8 cellular contexts compared by ENCODE assay signal in genomic region chr11:6619021-6619745, GRCh38. TPM values are rescaled to one million over a fixed set of nuclear protein-coding genes. Genes with fewer than 3 reads are reported as not detected.
DNase-seq lines count a peak whose midpoint lies in the region; ATAC-seq and TF ChIP-seq lines count a peak whose summit lies in the region.

Gene TPP1, minus strand, starts transcription at chr11:6619422. Its CDS starts 22 bp downstream, at chr11:6619400.

- H3K9me3 ChIP-seq in suprapubic skin, result no peaks in the 10 kb centered on the region

- H3K36me3 ChIP-seq in GM06990 (ENCODE audit: control insufficient read depth, insufficient read depth, low read length), result peaks cover 7% of the 10 kb centered on the region
- H3K36me3 ChIP-seq in suprapubic skin, result peaks cover 24% of the 10 kb centered on the region

- 1% methylated on average over 14 of the region's 16 CpGs for WGBS in suprapubic skin

- no peaks in the 10 kb centered on the region for H3K9me3 Mint-ChIP-seq in activated naive CD4-positive, alpha-beta T cell treated with anti-CD3 and anti-CD28 coated beads for 36 hours

- peaks cover 5% of the 10 kb centered on the region for H3K36me3 Mint-ChIP-seq in activated naive CD4-positive, alpha-beta T cell treated with anti-CD3 and anti-CD28 coated beads for 36 hours (ENCODE audit: low read depth)

- CTCF ChIA-PET in activated naive CD4-positive, alpha-beta T cell treated with anti-CD3 and anti-CD28 coated beads for 36 hours (lab: Charles Lee), result interaction anchor here (0.6 to 3.0 kb wide), 13 partner anchors 9 to 137 kb away, joined by 3 to 22 read pairs (median 4); partner anchors contain the start of genes ILK, MRPL17 and RRP8

- no peak within 1 kb of the TSS for H3K27ac Mint-ChIP-seq in activated naive CD4-positive, alpha-beta T cell treated with anti-CD3 and anti-CD28 coated beads for 36 hours

- intact Hi-C loops in activated naive CD4-positive, alpha-beta T cell treated with anti-CD3 and anti-CD28 coated beads for 36 hours (cut with micrococcal nuclease), result loop anchor here (1.0 to 2.0 kb wide), 7 partner anchors 8 to 229 kb away; partner anchors contain the start of genes ARFIP2, MRPL17, SMPD1 and TIMM10B

- TF ChIP-seq EP300 in suprapubic skin (IDR thresholded peaks at IDR 0.05), result no peak

- peak; percentile 97 for ATAC-seq in HG02571 (IDR thresholded peaks at IDR 0.05; ENCODE audit: unreplicated experiment)

- TF ChIP-seq CTCF in GM06990 (IDR thresholded peaks at IDR 0.05; ENCODE audit: insufficient read depth, low read length, poor library complexity, severe bottlenecking), result no peak
- no peak for TF ChIP-seq CTCF in NB4 (IDR thresholded peaks at IDR 0.05; ENCODE audit: low read depth, low read length)
- no peak for TF ChIP-seq CTCF in suprapubic skin (IDR thresholded peaks at IDR 0.05)

- peaks cover 28% of the 10 kb centered on the region for H3K4me1 ChIP-seq in suprapubic skin

- H3K4me3 ChIP-seq in GM06990 (replicated peaks; ENCODE audit: low read depth, low read length) (peak within 1 kb of the TSS; percentile 96), NB4 (ENCODE audit: low read depth, low read length) (peak within 1 kb of the TSS; percentile 99), suprapubic skin (peak within 1 kb of the TSS; percentile 83)

- H3K27me3 ChIP-seq in GM06990 (replicated peaks; ENCODE audit: control insufficient read depth, insufficient read depth, low read length) (no peaks in the 10 kb centered on the region), suprapubic skin (no peaks in the 10 kb centered on the region)

- H3K4me3 Mint-ChIP-seq in activated naive CD4-positive, alpha-beta T cell treated with anti-CD3 and anti-CD28 coated beads for 36 hours, result no peak within 1 kb of the TSS

- H3K27me3 Mint-ChIP-seq in activated naive CD4-positive, alpha-beta T cell treated with anti-CD3 and anti-CD28 coated beads for 36 hours (ENCODE audit: low read depth), result no peaks in the 10 kb centered on the region

- peak; percentile 84 for DNase-seq in GM06990 (ENCODE audit: extremely low read depth, insufficient read length)
- DNase-seq in NB4 (ENCODE audit: low read depth), result peak; percentile 94
- peak; percentile 95 for DNase-seq in SK-N-DZ (ENCODE audit: low spot score)
- peak; percentile 94 for DNase-seq in activated naive CD4-positive, alpha-beta T cell treated with anti-CD3 and anti-CD28 coated beads for 36 hours
- DNase-seq in germinal center (ENCODE audit: low spot score), result peak; percentile 97
- DNase-seq in nucleus accumbens (lab: John Stamatoyannopoulos, UW), result peak; percentile 50 to 98 (median 92)
- DNase-seq in suprapubic skin (ENCODE audit: low spot score in 2 of 2), result peak; percentile 97

- H3K4me1 Mint-ChIP-seq in activated naive CD4-positive, alpha-beta T cell treated with anti-CD3 and anti-CD28 coated beads for 36 hours (ENCODE audit: low read depth), result peaks cover 3% of the 10 kb centered on the region

- H3K27ac ChIP-seq in suprapubic skin, result peak within 1 kb of the TSS; percentile 91

- TF ChIP-seq POLR2A in NB4 (IDR thresholded peaks at IDR 0.05; ENCODE audit: extremely low read depth, insufficient read length), result peak; percentile 59
- TF ChIP-seq POLR2A in suprapubic skin (IDR thresholded peaks at IDR 0.05), result peak in 1 of 2 donors; percentile 52

RNA-seq across cellular contexts. Expression of gene TPP1, which starts in this region (rescaled TPM):
- polyA plus RNA-seq in SK-N-DZ (2014; cell fraction: cytosol; rRNA removed), result 4.1 and 6.9 TPM in 2 replicates
- 12.2 and 46.8 TPM in 2 replicates for polyA plus RNA-seq in SK-N-DZ (2014; cell fraction: nucleus; rRNA removed)
- total RNA-seq in activated naive CD4-positive, alpha-beta T cell treated with anti-CD3 and anti-CD28 coated beads for 36 hours, result 10 to 100 TPM; 25.7 to 28.5 TPM
- total RNA-seq in suprapubic skin, result 100 to 1,000 TPM in 2 of 4 donors, 10 to 100 TPM in 2; 56.1 to 126 (median 81.9) TPM

Comparison
In these comparisons a context has a peak if more than half of its experiments do, and no peak if none do; other contexts are left out.
1. Peak in every context shown above with its lines: DNase-seq, ATAC-seq, H3K4me3 ChIP-seq and H3K27ac ChIP-seq.